Comparison of ENCODE assay signal across 36 cellular contexts in genomic region chr4:183846951-183847350, GRCh38. TPM values are rescaled to one million over a fixed set of nuclear protein-coding genes. Genes with fewer than 3 reads are reported as not detected.
"Had no signal": no experiment of that assay in that cellular context is flagged by ENCODE, and none has a peak within 500 bp of the region (broad histone marks: within the 10 kb centered on the region; RNA-seq: fewer than 3 reads in every experiment).

No MANE protein-coding gene starts in this region.

- H3K27ac ChIP-seq: KMS-11 had no signal

- DNase-seq: Karpas-422, Kasumi-1, MG63, MM.1S, MV-4-11, NCI-H1048, NCI-H1092, NCI-H1092 treated with DMSO at 0.1 percent for 48 hours, NCI-H1105, NCI-H1105 treated with DMSO at 0.1 percent for 48 hours, NCI-H1417, NCI-H1417 treated with DMSO at 0.1 percent for 48 hours, NCI-H1436, NCI-H1436 treated with DMSO at 0.1 percent for 48 hours, NCI-H146, NCI-H1694, NCI-H1694 treated with DMSO at 0.1 percent for 48 hours, NCI-H187, NCI-H187 treated with DMSO at 0.1 percent for 48 hours, NCI-H1930, NCI-H2029, NCI-H2029 treated with DMSO at 0.1 percent for 48 hours, NCI-H2081, NCI-H2081 treated with DMSO at 0.1 percent for 48 hours, NCI-H2107, NCI-H2171, NCI-H2171 treated with DMSO at 0.1 percent for 48 hours, NCI-H2227 treated with DMSO at 0.1 percent for 48 hours, NCI-H226, NCI-H345, NCI-H446, NCI-H446 treated with DMSO at 0.1 percent for 48 hours, NCI-H510A, NCI-H510A treated with DMSO at 0.1 percent for 48 hours had no signal

- H3K4me3 ChIP-seq: MG63 had no signal

- H3K4me2 ChIP-seq: KMS-11 had no signal

- H3K27me3 ChIP-seq: MG63 had no signal

- H3K9ac ChIP-seq: KMS-11 had no signal

- H3K36me3 ChIP-seq: MG63 had no signal

RNA-seq across cellular contexts. Expression of gene STOX2, which starts 58.2 kb away (rescaled TPM):
- total RNA-seq: LHCN-M2 had no signal
